13 cellular contexts compared by ENCODE assay signal in the genomic region with DNA sequence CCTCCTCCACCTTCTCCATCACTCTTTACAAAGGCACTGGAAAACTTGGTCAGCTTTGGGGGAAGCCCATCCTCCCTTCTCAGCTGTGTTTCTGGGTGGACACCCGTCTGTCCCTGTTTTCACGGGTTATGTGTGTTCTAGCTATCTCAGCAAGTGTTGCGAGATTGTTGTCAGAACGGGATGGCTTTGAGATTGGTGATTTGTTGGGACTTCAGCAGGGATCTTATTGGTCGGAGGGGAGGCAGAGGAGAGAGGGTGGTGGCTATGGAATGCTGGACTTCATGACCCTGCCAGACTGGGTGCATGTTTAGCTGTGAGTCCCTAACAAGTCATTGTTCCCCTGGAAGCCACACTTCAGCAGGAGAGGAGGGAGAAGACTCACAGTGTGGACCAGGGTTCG. TPM values are rescaled to one million over a fixed set of nuclear protein-coding genes. Genes with fewer than 3 reads are reported as not detected.
DNase-seq lines count a peak whose midpoint lies in the region; ATAC-seq and TF ChIP-seq lines count a peak whose summit lies in the region.
"Had no signal": no experiment of that assay in that cellular context is flagged by ENCODE, and none has a peak within 500 bp of the region (broad histone marks: within the 10 kb centered on the region; RNA-seq: fewer than 3 reads in every experiment).

No MANE protein-coding gene starts in this region.

- H3K27me3 ChIP-seq in tibial nerve: no peaks in the 10 kb centered on the region
- H3K27me3 ChIP-seq: transverse colon had no signal

- CTCF ChIA-PET in activated CD8-positive, alpha-beta T cell treated with anti-CD3 and anti-CD28 coated beads, Interleukin-2, amount 10 ng/mL, durations not matched to agents 7 days and 5 days (lab: Charles Lee): interaction anchor here (1.2 to 13.9 kb wide), 5 partner anchors 13 to 101 kb away, joined by 5 to 130 read pairs (median 23); a partner anchor contains a TSS

- H3K36me3 Mint-ChIP-seq in activated T-cell treated with anti-CD3 and anti-CD28 coated beads, Interleukin-2, amount 50 U/mL, for 72 hours (ENCODE audit: insufficient read depth in 2 of 2): peaks cover 8 to 23% of the 10 kb centered on the region in 2 donors
- peaks cover 49% of the 10 kb centered on the region for H3K36me3 Mint-ChIP-seq in activated CD8-positive, alpha-beta T cell treated with anti-CD3 and anti-CD28 coated beads, Interleukin-2, amount 10 ng/mL, durations not matched to agents 7 days and 5 days (ENCODE audit: low read depth)
- H3K36me3 Mint-ChIP-seq in stimulated activated effector memory CD8-positive, alpha-beta T cell treated with anti-CD3 and anti-CD28 coated beads, Interleukin-12 subunit alpha, Interleukin-12 subunit beta, amount 100 ng/mL, for 72 hours: peaks cover 78% of the 10 kb centered on the region

- H3K9me3 Mint-ChIP-seq in activated T-cell treated with anti-CD3 and anti-CD28 coated beads, Interleukin-2, amount 50 U/mL, for 72 hours: no peaks in the 10 kb centered on the region
- H3K9me3 Mint-ChIP-seq in activated CD8-positive, alpha-beta T cell treated with anti-CD3 and anti-CD28 coated beads, Interleukin-2, amount 10 ng/mL, durations not matched to agents 7 days and 5 days (ENCODE audit: insufficient read depth): no peaks in the 10 kb centered on the region
- no peaks in the 10 kb centered on the region for H3K9me3 Mint-ChIP-seq in stimulated activated effector memory CD8-positive, alpha-beta T cell treated with anti-CD3 and anti-CD28 coated beads, Interleukin-12 subunit alpha, Interleukin-12 subunit beta, amount 100 ng/mL, for 72 hours

- no peak for TF ChIP-seq CTCF in fibroblast of the aortic adventitia (IDR thresholded peaks at IDR 0.05; ENCODE audit: insufficient read depth, low read length)
- TF ChIP-seq CTCF in tibial nerve (IDR thresholded peaks at IDR 0.05): no peak

- H3K4me1 ChIP-seq in tibial nerve: peaks cover 0 to 23% (median 14%) of the 10 kb centered on the region in 4 donors

- no peaks in the 10 kb centered on the region for H3K9me3 ChIP-seq in tibial nerve
- H3K9me3 ChIP-seq: transverse colon had no signal

- DNase-seq in activated T-cell treated with anti-CD3 and anti-CD28 coated beads, Interleukin-2, amount 50 U/mL, for 72 hours: no peak
- no peak for DNase-seq in activated T-cell treated with anti-CD3 and anti-CD28 coated beads, Interleukin-2, amount 50 U/mL, for 1 hour
- DNase-seq in activated CD8-positive, alpha-beta T cell treated with anti-CD3 and anti-CD28 coated beads, Interleukin-2, amount 10 ng/mL, durations not matched to agents 7 days and 5 days: no peak
- DNase-seq in fibroblast of the aortic adventitia (ENCODE audit: low read depth): no peak
- DNase-seq in stimulated activated effector memory CD8-positive, alpha-beta T cell treated with anti-CD3 and anti-CD28 coated beads, Interleukin-12 subunit alpha, Interleukin-12 subunit beta, amount 100 ng/mL, for 72 hours (ENCODE audit: low spot score in 2 of 2): no peak
- no peak for DNase-seq in iPS-NIHi7 (ENCODE audit: extremely low spot score)
- DNase-seq in tibial nerve (ENCODE audit: low spot score in 2 of 2): no peak
- DNase-seq in globus pallidus (ENCODE audit: low spot score): no peak
- DNase-seq: effector CD8-positive, alpha-beta T cell; Kasumi-1; NCI-H2227 treated with DMSO at 0.1 percent for 48 hours; transverse colon had no signal

- H3K4me3 ChIP-seq in fibroblast of the aortic adventitia (ENCODE audit: low read depth, low read length) (peak overlapping the region; percentile 25), tibial nerve (no peak overlapping the region)

- no peak for TF ChIP-seq EP300 in tibial nerve (IDR thresholded peaks at IDR 0.05)

- TF ChIP-seq POLR2A in tibial nerve (IDR thresholded peaks at IDR 0.05): no peak

- peaks cover 2 to 46% (median 6%) of the 10 kb centered on the region in 3 donors for H3K36me3 ChIP-seq in tibial nerve

- peak overlapping the region; percentile 78 for H3K27ac Mint-ChIP-seq in activated T-cell treated with anti-CD3 and anti-CD28 coated beads, Interleukin-2, amount 50 U/mL, for 72 hours
- peak overlapping the region; percentile 98 for H3K27ac Mint-ChIP-seq in activated CD8-positive, alpha-beta T cell treated with anti-CD3 and anti-CD28 coated beads, Interleukin-2, amount 10 ng/mL, durations not matched to agents 7 days and 5 days
- peak overlapping the region; percentile 92 for H3K27ac Mint-ChIP-seq in stimulated activated effector memory CD8-positive, alpha-beta T cell treated with anti-CD3 and anti-CD28 coated beads, Interleukin-12 subunit alpha, Interleukin-12 subunit beta, amount 100 ng/mL, for 72 hours

- peaks cover 41% of the 10 kb centered on the region for H3K4me1 Mint-ChIP-seq in activated T-cell treated with anti-CD3 and anti-CD28 coated beads, Interleukin-2, amount 50 U/mL, for 72 hours (ENCODE audit: low read depth)
- peaks cover 35% of the 10 kb centered on the region for H3K4me1 Mint-ChIP-seq in activated CD8-positive, alpha-beta T cell treated with anti-CD3 and anti-CD28 coated beads, Interleukin-2, amount 10 ng/mL, durations not matched to agents 7 days and 5 days (ENCODE audit: low read depth)
- peaks cover 50% of the 10 kb centered on the region for H3K4me1 Mint-ChIP-seq in stimulated activated effector memory CD8-positive, alpha-beta T cell treated with anti-CD3 and anti-CD28 coated beads, Interleukin-12 subunit alpha, Interleukin-12 subunit beta, amount 100 ng/mL, for 72 hours

- ATAC-seq in activated T-cell treated with anti-CD3 and anti-CD28 coated beads, Interleukin-2, amount 50 U/mL, for 72 hours (replicated peaks in 1 of 2): no peak
- no peak for ATAC-seq in activated CD8-positive, alpha-beta T cell treated with anti-CD3 and anti-CD28 coated beads, Interleukin-2, amount 10 ng/mL, durations not matched to agents 7 days and 5 days
- ATAC-seq in stimulated activated effector memory CD8-positive, alpha-beta T cell treated with anti-CD3 and anti-CD28 coated beads, Interleukin-12 subunit alpha, Interleukin-12 subunit beta, amount 100 ng/mL, for 72 hours: no peak

- POLR2A ChIA-PET in activated CD8-positive, alpha-beta T cell treated with anti-CD3 and anti-CD28 coated beads, Interleukin-2, amount 10 ng/mL, durations not matched to agents 7 days and 5 days (lab: Charles Lee): interaction anchor here (4.0 to 6.6 kb wide), 2 partner anchors 13 to 18 kb away, joined by 47 to 93 read pairs; a partner anchor contains a TSS

- WGBS in tibial nerve, 2 donors: 80% methylated on average over 6 of the region's 6 CpGs

- no peaks in the 10 kb centered on the region for H3K27me3 Mint-ChIP-seq in activated T-cell treated with anti-CD3 and anti-CD28 coated beads, Interleukin-2, amount 50 U/mL, for 72 hours (ENCODE audit: low read depth)
- no peaks in the 10 kb centered on the region for H3K27me3 Mint-ChIP-seq in activated CD8-positive, alpha-beta T cell treated with anti-CD3 and anti-CD28 coated beads, Interleukin-2, amount 10 ng/mL, durations not matched to agents 7 days and 5 days (ENCODE audit: low read depth)

- peak overlapping the region; percentile 76 to 86 for H3K4me3 Mint-ChIP-seq in activated T-cell treated with anti-CD3 and anti-CD28 coated beads, Interleukin-2, amount 50 U/mL, for 72 hours
- H3K4me3 Mint-ChIP-seq in activated CD8-positive, alpha-beta T cell treated with anti-CD3 and anti-CD28 coated beads, Interleukin-2, amount 10 ng/mL, durations not matched to agents 7 days and 5 days: no peak overlapping the region
- H3K4me3 Mint-ChIP-seq in stimulated activated effector memory CD8-positive, alpha-beta T cell treated with anti-CD3 and anti-CD28 coated beads, Interleukin-12 subunit alpha, Interleukin-12 subunit beta, amount 100 ng/mL, for 72 hours: peak overlapping the region; percentile 84

- peak overlapping the region in 2 of 4 donors; percentile 88 to 94 for H3K27ac ChIP-seq in tibial nerve
- H3K27ac ChIP-seq: SK-N-MC had no signal

RNA-seq across cellular contexts. Expression of a gene that starts 2.1 kb away (rescaled TPM):
- total RNA-seq in activated T-cell treated with anti-CD3 and anti-CD28 coated beads, Interleukin-2, amount 50 U/mL, for 72 hours: 100 to 1,000 TPM in 1 of 2 donors, 10 to 100 TPM in 1; 98.0 to 105 TPM
- total RNA-seq in activated CD8-positive, alpha-beta T cell treated with anti-CD3 and anti-CD28 coated beads, Interleukin-2, amount 10 ng/mL, durations not matched to agents 7 days and 5 days: 100 to 1,000 TPM; 105 to 108 TPM
- total RNA-seq in fibroblast of the aortic adventitia (ENCODE audit: low replicate concordance) (84.0 and 140 TPM in 2 replicates), tibial nerve (10 to 100 TPM; 47.6 to 63.9 (median 56.8) TPM)

RNA-seq across cellular contexts. Expression of a gene that starts 3.0 kb away (rescaled TPM):
- total RNA-seq in activated T-cell treated with anti-CD3 and anti-CD28 coated beads, Interleukin-2, amount 50 U/mL, for 72 hours: 10 to 100 TPM; 67.7 to 94.8 TPM
- 100 to 1,000 TPM; 103 to 115 TPM for total RNA-seq in activated CD8-positive, alpha-beta T cell treated with anti-CD3 and anti-CD28 coated beads, Interleukin-2, amount 10 ng/mL, durations not matched to agents 7 days and 5 days
- total RNA-seq in fibroblast of the aortic adventitia (ENCODE audit: low replicate concordance) (23.5 TPM in 1 of 2 replicates, not detected in the other), tibial nerve (10 to 100 TPM in 1 of 4 donors, 1 to 10 TPM in 1, under 1 TPM in 2; 0.21 to 19.4 (median 3.6) TPM)

RNA-seq across cellular contexts. Expression of a gene that starts 13.3 kb away (rescaled TPM):
- total RNA-seq in activated T-cell treated with anti-CD3 and anti-CD28 coated beads, Interleukin-2, amount 50 U/mL, for 72 hours: 100 to 1,000 TPM; 504 to 562 TPM
- total RNA-seq in activated CD8-positive, alpha-beta T cell treated with anti-CD3 and anti-CD28 coated beads, Interleukin-2, amount 10 ng/mL, durations not matched to agents 7 days and 5 days: 1,000 to 10,000 TPM; 1,505 to 1,545 TPM
- total RNA-seq in fibroblast of the aortic adventitia (ENCODE audit: low replicate concordance) (183 and 680 TPM in 2 replicates), tibial nerve (100 to 1,000 TPM; 189 to 346 (median 282) TPM)

RNA-seq across cellular contexts. Expression of a gene that starts 13.3 kb away (rescaled TPM):
- total RNA-seq in activated T-cell treated with anti-CD3 and anti-CD28 coated beads, Interleukin-2, amount 50 U/mL, for 72 hours: 1 to 10 TPM in 1 of 2 donors, under 1 TPM in 1; 0.95 to 1.3 TPM
- under 1 TPM in 1 of 2 experiments, not detected in 1; 0.08 TPM for total RNA-seq in activated CD8-positive, alpha-beta T cell treated with anti-CD3 and anti-CD28 coated beads, Interleukin-2, amount 10 ng/mL, durations not matched to agents 7 days and 5 days
- total RNA-seq in fibroblast of the aortic adventitia (ENCODE audit: low replicate concordance): 3.4 TPM in 2 replicates
- total RNA-seq in tibial nerve: 1 to 10 TPM in 3 of 4 donors, under 1 TPM in 1; 0.84 to 9.9 (median 5.6) TPM

RNA-seq across cellular contexts. Expression of a gene that starts 19.1 kb away (rescaled TPM):
- 10 to 100 TPM in 1 of 2 donors, 1 to 10 TPM in 1; 9.6 to 10.4 TPM for total RNA-seq in activated T-cell treated with anti-CD3 and anti-CD28 coated beads, Interleukin-2, amount 50 U/mL, for 72 hours
- total RNA-seq in activated CD8-positive, alpha-beta T cell treated with anti-CD3 and anti-CD28 coated beads, Interleukin-2, amount 10 ng/mL, durations not matched to agents 7 days and 5 days: 10 to 100 TPM in 1 of 2 experiments, 1 to 10 TPM in 1; 10.0 to 11.2 TPM
- total RNA-seq in fibroblast of the aortic adventitia (ENCODE audit: low replicate concordance): 3.3 and 8.0 TPM in 2 replicates
- total RNA-seq in tibial nerve: 10 to 100 TPM in 3 of 4 donors, 1 to 10 TPM in 1; 9.4 to 12.7 (median 11.8) TPM
